ENCODE assay signal across 9 cellular contexts in the genomic region with DNA sequence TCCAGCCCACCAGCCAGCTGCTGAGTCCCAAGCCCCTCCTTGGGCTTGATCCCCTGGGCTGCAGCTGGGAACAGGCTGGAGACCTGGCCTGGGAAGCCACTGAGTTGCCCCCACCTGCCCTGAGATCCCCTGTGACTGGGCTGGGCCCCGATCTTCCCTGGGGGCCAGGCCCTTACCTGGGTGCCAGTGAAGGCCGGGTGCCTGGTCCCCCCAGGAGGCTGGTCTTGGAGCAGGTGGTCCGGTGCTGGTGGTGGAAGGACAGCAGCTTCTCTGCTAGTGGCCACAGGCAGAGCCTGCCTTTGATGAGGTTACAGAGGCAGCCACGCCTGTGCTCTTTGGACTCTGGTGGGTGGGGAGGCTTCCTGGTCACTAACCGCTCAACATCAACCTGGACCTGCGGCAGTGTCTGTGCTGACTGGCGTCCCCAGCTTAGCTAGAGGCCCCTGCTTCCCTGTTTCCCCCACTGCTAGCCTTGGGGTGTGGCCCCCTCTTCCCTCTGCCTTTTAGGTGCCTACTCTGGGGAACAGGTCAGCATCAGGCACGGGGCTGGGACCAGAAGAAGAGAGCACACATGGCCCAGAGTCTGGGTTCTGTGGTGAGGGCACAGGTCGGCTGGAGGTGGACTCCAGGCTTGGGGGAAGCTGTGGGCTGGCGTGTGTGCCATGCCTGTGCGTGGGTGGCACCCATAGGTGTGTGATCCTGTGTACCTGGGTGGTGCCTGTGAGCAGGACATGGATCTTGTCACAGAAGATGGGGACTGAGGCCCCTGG. TPM values are rescaled to one million over a fixed set of nuclear protein-coding genes. Genes with fewer than 3 reads are reported as not detected.
DNase-seq lines count a peak whose midpoint lies in the region; ATAC-seq and TF ChIP-seq lines count a peak whose summit lies in the region.
"Had no signal": no experiment of that assay in that cellular context is flagged by ENCODE, and none has a peak within 500 bp of the region (broad histone marks: within the 10 kb centered on the region; RNA-seq: fewer than 3 reads in every experiment).

A gene with protein sequence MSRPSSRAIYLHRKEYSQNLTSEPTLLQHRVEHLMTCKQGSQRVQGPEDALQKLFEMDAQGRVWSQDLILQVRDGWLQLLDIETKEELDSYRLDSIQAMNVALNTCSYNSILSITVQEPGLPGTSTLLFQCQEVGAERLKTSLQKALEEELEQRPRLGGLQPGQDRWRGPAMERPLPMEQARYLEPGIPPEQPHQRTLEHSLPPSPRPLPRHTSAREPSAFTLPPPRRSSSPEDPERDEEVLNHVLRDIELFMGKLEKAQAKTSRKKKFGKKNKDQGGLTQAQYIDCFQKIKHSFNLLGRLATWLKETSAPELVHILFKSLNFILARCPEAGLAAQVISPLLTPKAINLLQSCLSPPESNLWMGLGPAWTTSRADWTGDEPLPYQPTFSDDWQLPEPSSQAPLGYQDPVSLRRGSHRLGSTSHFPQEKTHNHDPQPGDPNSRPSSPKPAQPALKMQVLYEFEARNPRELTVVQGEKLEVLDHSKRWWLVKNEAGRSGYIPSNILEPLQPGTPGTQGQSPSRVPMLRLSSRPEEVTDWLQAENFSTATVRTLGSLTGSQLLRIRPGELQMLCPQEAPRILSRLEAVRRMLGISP (minus strand): TSS at position 278 of the 770 bp plus-strand sequence. CDS start 2,174 bp downstream, outside the sequence.

- H3K4me1 Mint-ChIP-seq in activated naive CD4-positive, alpha-beta T cell treated with anti-CD3 and anti-CD28 coated beads for 36 hours (ENCODE audit: low read depth), result no peaks in the 10 kb centered on the region

- no peaks in the 10 kb centered on the region for H3K27me3 ChIP-seq in colonic mucosa

- peak within 1 kb of the TSS; percentile 87 for H3K27ac ChIP-seq in colonic mucosa

- TF ChIP-seq CTCF in colonic mucosa (IDR thresholded peaks at IDR 0.05), result no peak

- peak within 1 kb of the TSS; percentile 61 for H3K4me3 ChIP-seq in colonic mucosa
- H3K4me3 ChIP-seq: GM23338 had no signal

- H3K4me1 ChIP-seq in colonic mucosa, result peaks cover 9% of the 10 kb centered on the region

- no peaks in the 10 kb centered on the region for H3K27me3 Mint-ChIP-seq in activated naive CD4-positive, alpha-beta T cell treated with anti-CD3 and anti-CD28 coated beads for 36 hours (ENCODE audit: low read depth)

- CTCF ChIA-PET in activated naive CD4-positive, alpha-beta T cell treated with anti-CD3 and anti-CD28 coated beads for 36 hours (lab: Charles Lee), result no interaction called here

- H3K9me3 Mint-ChIP-seq in activated naive CD4-positive, alpha-beta T cell treated with anti-CD3 and anti-CD28 coated beads for 36 hours, result no peaks in the 10 kb centered on the region
- H3K9me3 Mint-ChIP-seq: GM23338 had no signal

- ATAC-seq in GM21737 (IDR thresholded peaks at IDR 0.05; ENCODE audit: unreplicated experiment), result no peak
- ATAC-seq: GM23338 had no signal

- no peaks in the 10 kb centered on the region for H3K36me3 ChIP-seq in colonic mucosa

- DNase-seq in activated naive CD4-positive, alpha-beta T cell treated with anti-CD3 and anti-CD28 coated beads for 36 hours, result peak; percentile 1
- DNase-seq in activated naive CD4-positive, alpha-beta T cell (lab: John Stamatoyannopoulos, UW), result no peak
- DNase-seq in colonic mucosa, result peak; percentile 95
- DNase-seq in mucosa of gallbladder (ENCODE audit: low spot score), result peak; percentile 86
- peak; percentile 41 for DNase-seq in ureter (ENCODE audit: low spot score)
- no peak for DNase-seq in NCI-H1436 (lab: John Stamatoyannopoulos, UW)
- no peak for DNase-seq in NCI-H748 treated with DMSO at 0.1 percent for 48 hours (lab: John Stamatoyannopoulos, UW)

- H3K9ac ChIP-seq in colonic mucosa (ENCODE audit: low read depth in 2 of 2, low read length in 2 of 2), result peak within 1 kb of the TSS; percentile 83 to 100

- no peaks in the 10 kb centered on the region for H3K36me3 Mint-ChIP-seq in activated naive CD4-positive, alpha-beta T cell treated with anti-CD3 and anti-CD28 coated beads for 36 hours (ENCODE audit: low read depth)

- no peaks in the 10 kb centered on the region for H3K9me3 ChIP-seq in colonic mucosa

- intact Hi-C loops in activated naive CD4-positive, alpha-beta T cell treated with anti-CD3 and anti-CD28 coated beads for 36 hours (cut with micrococcal nuclease), result no loop called here
- intact Hi-C loops in colonic mucosa (cut with DNase I), result no loop called here

- H3K27ac Mint-ChIP-seq in activated naive CD4-positive, alpha-beta T cell treated with anti-CD3 and anti-CD28 coated beads for 36 hours, result no peak within 1 kb of the TSS
- H3K27ac Mint-ChIP-seq: GM23338 had no signal

- H3K4me3 Mint-ChIP-seq in activated naive CD4-positive, alpha-beta T cell treated with anti-CD3 and anti-CD28 coated beads for 36 hours, result no peak within 1 kb of the TSS
- H3K4me3 Mint-ChIP-seq: GM23338 had no signal

RNA-seq across cellular contexts. Expression of the gene that starts here (rescaled TPM):
- total RNA-seq in activated naive CD4-positive, alpha-beta T cell treated with anti-CD3 and anti-CD28 coated beads for 36 hours, result not detected
- total RNA-seq in colonic mucosa, result 100 to 1,000 TPM; 283 to 290 TPM
- 459 TPM for total RNA-seq in mucosa of gallbladder
- total RNA-seq in ureter, result 0.55 TPM
- total RNA-seq: GM23338 had no signal

Comparison
In these comparisons a context has a peak if more than half of its experiments do, and no peak if none do; other contexts are left out.
1. RNA of the gene that starts here (total RNA-seq): 459 TPM in mucosa of gallbladder (single experiment) and 283 to 290 TPM in colonic mucosa; 0.55 TPM in ureter (single experiment) and not detected in activated naive CD4-positive, alpha-beta T cell treated with anti-CD3 and anti-CD28 coated beads for 36 hours; every median in the first group is over 100 times any median in the second.
2. Peak in DNase-seq in activated naive CD4-positive, alpha-beta T cell treated with anti-CD3 and anti-CD28 coated beads for 36 hours; RNA of the gene not detected or under 1 TPM.
3. Peak in DNase-seq in ureter; RNA of the gene not detected or under 1 TPM.
4. DNase-seq: peak in colonic mucosa (single experiment) and mucosa of gallbladder (single experiment); none in activated naive CD4-positive, alpha-beta T cell (0 of 4), NCI-H1436 (single experiment) and NCI-H748 treated with DMSO at 0.1 percent for 48 hours (single experiment).